1 cellular context compared by ENCODE assay signal in the genomic region with DNA sequence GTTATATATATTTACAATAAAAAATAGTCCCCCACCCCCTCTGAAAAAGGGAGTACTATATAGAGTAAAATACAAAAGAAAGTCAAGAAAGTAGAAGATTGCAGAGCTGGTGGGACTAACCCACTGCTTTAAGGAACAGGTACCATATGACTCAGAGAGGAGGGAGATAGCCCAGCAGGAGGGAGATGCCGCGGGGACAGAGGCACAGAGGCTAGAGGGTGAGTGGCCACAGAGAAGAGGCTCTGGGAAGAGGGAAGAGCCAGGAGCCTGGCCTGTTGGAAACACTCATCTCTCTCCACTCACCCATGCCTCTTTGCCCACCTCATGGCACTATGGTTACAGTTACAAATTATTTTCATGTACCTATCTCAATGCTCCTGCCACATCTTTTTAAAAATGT.
TF ChIP-seq lines count a peak whose summit lies in the region.

No MANE protein-coding gene starts in this region.

TF ChIP-seq in HCT116, 20 proteins besides CTCF, POLR2A, EP300 and RAD21 (continued from another document):
- TF ChIP-seq, protein P1, sequence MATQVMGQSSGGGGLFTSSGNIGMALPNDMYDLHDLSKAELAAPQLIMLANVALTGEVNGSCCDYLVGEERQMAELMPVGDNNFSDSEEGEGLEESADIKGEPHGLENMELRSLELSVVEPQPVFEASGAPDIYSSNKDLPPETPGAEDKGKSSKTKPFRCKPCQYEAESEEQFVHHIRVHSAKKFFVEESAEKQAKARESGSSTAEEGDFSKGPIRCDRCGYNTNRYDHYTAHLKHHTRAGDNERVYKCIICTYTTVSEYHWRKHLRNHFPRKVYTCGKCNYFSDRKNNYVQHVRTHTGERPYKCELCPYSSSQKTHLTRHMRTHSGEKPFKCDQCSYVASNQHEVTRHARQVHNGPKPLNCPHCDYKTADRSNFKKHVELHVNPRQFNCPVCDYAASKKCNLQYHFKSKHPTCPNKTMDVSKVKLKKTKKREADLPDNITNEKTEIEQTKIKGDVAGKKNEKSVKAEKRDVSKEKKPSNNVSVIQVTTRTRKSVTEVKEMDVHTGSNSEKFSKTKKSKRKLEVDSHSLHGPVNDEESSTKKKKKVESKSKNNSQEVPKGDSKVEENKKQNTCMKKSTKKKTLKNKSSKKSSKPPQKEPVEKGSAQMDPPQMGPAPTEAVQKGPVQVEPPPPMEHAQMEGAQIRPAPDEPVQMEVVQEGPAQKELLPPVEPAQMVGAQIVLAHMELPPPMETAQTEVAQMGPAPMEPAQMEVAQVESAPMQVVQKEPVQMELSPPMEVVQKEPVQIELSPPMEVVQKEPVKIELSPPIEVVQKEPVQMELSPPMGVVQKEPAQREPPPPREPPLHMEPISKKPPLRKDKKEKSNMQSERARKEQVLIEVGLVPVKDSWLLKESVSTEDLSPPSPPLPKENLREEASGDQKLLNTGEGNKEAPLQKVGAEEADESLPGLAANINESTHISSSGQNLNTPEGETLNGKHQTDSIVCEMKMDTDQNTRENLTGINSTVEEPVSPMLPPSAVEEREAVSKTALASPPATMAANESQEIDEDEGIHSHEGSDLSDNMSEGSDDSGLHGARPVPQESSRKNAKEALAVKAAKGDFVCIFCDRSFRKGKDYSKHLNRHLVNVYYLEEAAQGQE (IDR thresholded peaks at IDR 0.05; ENCODE audit: low read depth) = no peak
- TF ChIP-seq EGR1 (IDR thresholded peaks at IDR 0.05; ENCODE audit: low read depth) (no peak), YY1 (IDR thresholded peaks at IDR 0.05; ENCODE audit: extremely low read depth, insufficient replicate concordance, low read depth, low read length) (no peak), ELF1 (IDR thresholded peaks at IDR 0.05; ENCODE audit: borderline replicate concordance, low read depth) (no peak), JUND (IDR thresholded peaks at IDR 0.05) (no peak)
TF ChIP-seq in HCT116: peak in this region for 0.
